8 cellular contexts compared by ENCODE assay signal in genomic region chr16:22297871-22298733, GRCh38. TPM values are rescaled to one million over a fixed set of nuclear protein-coding genes. Genes with fewer than 3 reads are reported as not detected.
DNase-seq lines count a peak whose midpoint lies in the region; ATAC-seq and TF ChIP-seq lines count a peak whose summit lies in the region.

No MANE protein-coding gene starts in this region.

- no peak for TF ChIP-seq CTCF in 22Rv1 (IDR thresholded peaks at IDR 0.05)

- peak overlapping the region; percentile 96 for H3K27ac ChIP-seq in 22Rv1

- ATAC-seq in GM18517 (IDR thresholded peaks at IDR 0.05; ENCODE audit: unreplicated experiment) = peak; percentile 33
- ATAC-seq in HG03159 (IDR thresholded peaks at IDR 0.05; ENCODE audit: unreplicated experiment) = peak; percentile 28
- peak; percentile 47 to 52 for ATAC-seq in activated CD4-positive, CD25-positive, alpha-beta regulatory T cell treated with anti-CD3 and anti-CD28 coated beads, Interleukin-2, amount 50 U/mL, for 24 hours

- DNase-seq in NCI-H345 (lab: John Stamatoyannopoulos, UW) = peak; percentile 90
- DNase-seq in cerebellum (ENCODE audit: low spot score) = peak; percentile 73
- peak; percentile 93 for DNase-seq in kidney glomerular epithelial cell (lab: John Stamatoyannopoulos, UW)
- peak; percentile 72 for DNase-seq in stimulated activated CD4-positive, alpha-beta T cell treated with anti-CD3 and anti-CD28 coated beads, Interleukin-15, amount 100 ng/mL, for 48 hours (ENCODE audit: low read depth in 2 of 2)

RNA-seq across cellular contexts. Expression of gene POLR3E, which starts 0.9 kb away (rescaled TPM):
- total RNA-seq in cerebellum = 30.8 TPM

Comparison
In these comparisons a context has a peak if more than half of its experiments do, and no peak if none do; other contexts are left out.
1. Peak in every context shown above with its lines: DNase-seq, ATAC-seq and H3K27ac ChIP-seq.